22 cellular contexts compared by ENCODE assay signal in the genomic region with DNA sequence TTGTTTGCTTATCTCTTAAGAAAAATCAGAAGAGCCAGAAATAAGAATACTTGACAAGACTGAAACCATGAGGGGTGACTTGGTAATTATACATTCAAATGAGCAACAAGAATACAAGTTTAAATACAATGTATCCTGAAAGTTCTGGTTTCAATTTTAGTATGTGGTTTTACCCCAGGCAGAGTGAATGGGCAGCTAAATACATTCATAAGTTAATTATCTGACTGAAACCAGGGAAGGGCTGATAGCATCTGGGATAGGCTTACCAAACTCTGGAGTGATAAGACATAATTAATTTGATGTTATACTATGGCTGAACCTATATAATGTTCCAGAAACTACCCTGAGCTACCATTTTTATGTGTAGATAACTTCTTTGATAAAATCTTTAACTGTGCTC.
DNase-seq lines count a peak whose midpoint lies in the region; ATAC-seq and TF ChIP-seq lines count a peak whose summit lies in the region.
"Had no signal": no experiment of that assay in that cellular context is flagged by ENCODE, and none has a peak within 500 bp of the region (broad histone marks: within the 10 kb centered on the region; RNA-seq: fewer than 3 reads in every experiment).

No MANE protein-coding gene starts in this region.

- no peak overlapping the region for H3K4me3 Mint-ChIP-seq in activated T-helper 17 cell treated with anti-CD3 and anti-CD28 coated beads, Interleukin-2, amount 50 U/mL, for 72 hours
- H3K4me3 Mint-ChIP-seq: B cell; CD4-positive, CD25-positive, alpha-beta regulatory T cell had no signal

- H3K27me3 Mint-ChIP-seq in activated T-helper 17 cell treated with anti-CD3 and anti-CD28 coated beads, Interleukin-2, amount 50 U/mL, for 72 hours, result no peaks in the 10 kb centered on the region
- H3K27me3 Mint-ChIP-seq: B cell; CD4-positive, CD25-positive, alpha-beta regulatory T cell had no signal

- peaks cover 4% of the 10 kb centered on the region for H3K9me3 Mint-ChIP-seq in activated T-helper 17 cell treated with anti-CD3 and anti-CD28 coated beads, Interleukin-2, amount 50 U/mL, for 72 hours

- H3K4me1 Mint-ChIP-seq in activated T-helper 17 cell treated with anti-CD3 and anti-CD28 coated beads, Interleukin-2, amount 50 U/mL, for 72 hours, result peaks cover 8% of the 10 kb centered on the region
- H3K4me1 Mint-ChIP-seq: B cell had no signal

- DNase-seq in EH (ENCODE audit: low read depth) (peak; percentile 15), GM20000 (ENCODE audit: low spot score) (peak; percentile 5), HT-29 (ENCODE audit: low spot score) (no peak), NCI-H774 (lab: John Stamatoyannopoulos, UW) (no peak)
- DNase-seq: CD4-positive, CD25-positive, alpha-beta regulatory T cell; COR-L47; DMS 273 treated with DMSO at 0.1 percent for 48 hours; GF-D8; GOT3; KBM-7; NCI-H1105 treated with DMSO at 0.1 percent for 48 hours; NCI-H1694; NCI-H2081 treated with DMSO at 0.1 percent for 48 hours; NCI-H446 treated with DMSO at 0.1 percent for 48 hours; OCI-M1; SHP77 treated with DMSO at 0.1 percent for 48 hours had no signal

- TF ChIP-seq CTCF in GM20000 (IDR thresholded peaks at IDR 0.05; ENCODE audit: extremely low read depth, missing control alignments), result no peak

- ATAC-seq in HG03045 (IDR thresholded peaks at IDR 0.05; ENCODE audit: unreplicated experiment) (peak; percentile 50), GM19467 (IDR thresholded peaks at IDR 0.05; ENCODE audit: unreplicated experiment) (no peak), HG02885 (IDR thresholded peaks at IDR 0.05; ENCODE audit: poor library complexity, unreplicated experiment) (no peak)
- peak; percentile 34 for ATAC-seq in activated T-helper 17 cell treated with anti-CD3 and anti-CD28 coated beads, Interleukin-2, amount 50 U/mL, for 72 hours (replicated peaks)
- ATAC-seq: HepG2 had no signal

- peaks cover 21% of the 10 kb centered on the region for H3K36me3 Mint-ChIP-seq in activated T-helper 17 cell treated with anti-CD3 and anti-CD28 coated beads, Interleukin-2, amount 50 U/mL, for 72 hours (ENCODE audit: low read depth)

- H3K27ac Mint-ChIP-seq in activated T-helper 17 cell treated with anti-CD3 and anti-CD28 coated beads, Interleukin-2, amount 50 U/mL, for 72 hours, result no peak overlapping the region
- H3K27ac Mint-ChIP-seq: B cell had no signal

Comparison
In these comparisons a context has a peak if more than half of its experiments do, and no peak if none do; other contexts are left out.
1. DNase-seq: peak in EH (single experiment) and GM20000 (single experiment); none in HT-29 (single experiment) and NCI-H774 (single experiment).
2. ATAC-seq: peak in HG03045 (single experiment) and activated T-helper 17 cell treated with anti-CD3 and anti-CD28 coated beads, Interleukin-2, amount 50 U/mL, for 72 hours (single experiment); none in GM19467 (single experiment) and HG02885 (single experiment).